ENCODE assay signal across 9 cellular contexts in the genomic region with DNA sequence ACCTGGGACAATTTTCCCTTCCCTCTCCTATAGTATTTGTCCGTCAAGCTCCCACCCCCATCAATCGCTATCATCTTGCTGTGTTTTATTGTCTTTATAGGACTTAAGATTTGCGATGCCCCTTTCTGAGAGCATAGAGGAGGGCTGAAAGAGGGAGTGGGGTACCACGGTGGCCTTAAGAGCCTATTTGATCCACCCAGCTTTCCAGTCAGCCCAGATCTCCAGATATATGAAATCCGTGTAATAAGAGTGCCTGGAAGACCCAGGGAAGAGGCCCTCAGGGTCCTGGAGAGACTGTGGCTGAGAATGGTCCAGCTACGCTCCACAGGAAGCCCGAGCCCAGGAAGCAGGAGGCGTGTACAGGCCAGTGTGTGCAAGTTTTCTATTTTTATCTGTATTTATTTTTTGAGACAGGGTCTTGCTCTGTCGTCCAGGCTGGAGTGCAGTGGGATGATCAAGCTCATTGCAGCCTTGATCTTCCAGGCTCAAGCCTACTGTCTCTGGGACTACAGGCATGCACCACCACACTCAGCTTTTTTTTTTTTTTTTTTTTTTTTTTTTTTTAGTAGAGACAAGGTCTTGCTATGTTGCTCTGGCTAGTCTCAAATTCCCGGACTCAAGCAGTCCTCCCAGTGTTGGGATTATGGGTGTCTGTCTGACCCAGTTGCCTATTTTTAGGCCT. TPM values are rescaled to one million over a fixed set of nuclear protein-coding genes. Genes with fewer than 3 reads are reported as not detected.
DNase-seq lines count a peak whose midpoint lies in the region; ATAC-seq, FAIRE-seq and TF ChIP-seq lines count a peak whose summit lies in the region.
"Had no signal": no experiment of that assay in that cellular context is flagged by ENCODE, and none has a peak within 500 bp of the region (broad histone marks: within the 10 kb centered on the region; RNA-seq: fewer than 3 reads in every experiment).

No MANE protein-coding gene starts in this region.

- H3K4me2 ChIP-seq in DND-41 (ENCODE audit: insufficient read depth, low read length) (peak overlapping the region; percentile 88), OCI-LY3 (ENCODE audit: low read length) (peak overlapping the region; percentile 89)

- peaks cover 20 to 24% of the 10 kb centered on the region in 2 donors for H3K4me1 Mint-ChIP-seq in effector memory CD8-positive, alpha-beta T cell (ENCODE audit: low read depth in 2 of 2)

- TF ChIP-seq CTCF in DND-41 (IDR thresholded peaks at IDR 0.05; ENCODE audit: borderline replicate concordance, extremely low read depth, low read length, poor library complexity, severe bottlenecking) (no peak), OCI-LY3 (IDR thresholded peaks at IDR 0.05; ENCODE audit: low read depth, low read length) (no peak), ovary (IDR thresholded peaks at IDR 0.05) (no peak)

- H3K27ac ChIP-seq in DND-41 (ENCODE audit: low read length) (no peak overlapping the region), OCI-LY3 (ENCODE audit: low read length) (peak overlapping the region; percentile 22; the same call in 1 of the 2 replicates), ovary (peak overlapping the region in 1 of 2 donors; percentile 67)

- WGBS in ovary, 3 donors, result 37 to 43% (median 40%) methylated on average over 10 of the region's 10 CpGs

- no peaks in the 10 kb centered on the region for H3K9me3 Mint-ChIP-seq in effector memory CD8-positive, alpha-beta T cell

- no peak for TF ChIP-seq POLR2A in ovary (IDR thresholded peaks at IDR 0.05)

- H3K9me3 ChIP-seq in DND-41 (ENCODE audit: insufficient read depth, low read length, severe bottlenecking) (no peaks in the 10 kb centered on the region), OCI-LY3 (ENCODE audit: insufficient read depth, low read length) (no peaks in the 10 kb centered on the region), ovary (no peaks in the 10 kb centered on the region)

- no peaks in the 10 kb centered on the region for H3K27me3 Mint-ChIP-seq in effector memory CD8-positive, alpha-beta T cell

- H3K4me1 ChIP-seq in DND-41 (ENCODE audit: insufficient read depth, low read length) (peaks cover 29% of the 10 kb centered on the region), OCI-LY3 (ENCODE audit: low read length) (peaks cover 16% of the 10 kb centered on the region), ovary (ENCODE audit: insufficient read depth) (peaks cover 10% of the 10 kb centered on the region)

- no peaks in the 10 kb centered on the region for H3K27me3 ChIP-seq in DND-41 (ENCODE audit: insufficient read depth, low read length, poor library complexity)
- H3K27me3 ChIP-seq in OCI-LY3 (ENCODE audit: low read depth, low read length), result no peaks in the 10 kb centered on the region
- no peaks in the 10 kb centered on the region for H3K27me3 ChIP-seq in ovary

- ATAC-seq in DND-41 (ENCODE audit: insufficient read depth, low read depth), result no peak
- no peak for ATAC-seq in effector memory CD8-positive, alpha-beta T cell (replicated peaks)
- no peak for ATAC-seq in GM18858 (IDR thresholded peaks at IDR 0.05; ENCODE audit: unreplicated experiment)
- no peak for ATAC-seq in GM19467 (IDR thresholded peaks at IDR 0.05; ENCODE audit: unreplicated experiment)

- intact Hi-C loops in ovary (cut with DNase I), result loop anchor here in 1 of 4 donors (10.0 kb wide), 1 partner anchor 222 kb away; a partner anchor contains a TSS

- H3K9ac ChIP-seq in DND-41 (ENCODE audit: low read depth, low read length) (peak overlapping the region; percentile 92), OCI-LY3 (ENCODE audit: low read length) (peak overlapping the region; percentile 92)

- H3K4me3 ChIP-seq in DND-41 (ENCODE audit: low read depth in 1 of 2, low read length in 2 of 2) (peak overlapping the region in 1 of 2 experiments; percentile 97; a peak in 2 of 4 replicates), OCI-LY3 (ENCODE audit: low read length) (peak overlapping the region; percentile 94), ovary (peak overlapping the region; percentile 90)

- peaks cover 46% of the 10 kb centered on the region for H3K36me3 Mint-ChIP-seq in effector memory CD8-positive, alpha-beta T cell (ENCODE audit: insufficient read depth)

- FAIRE-seq in GM19239 (lab: Jason Lieb, UNC), result no peak
- FAIRE-seq: GM12878 had no signal

- H3K79me2 ChIP-seq in DND-41 (ENCODE audit: insufficient read depth, low read length), result peaks cover 20% of the 10 kb centered on the region
- peaks cover 23% of the 10 kb centered on the region for H3K79me2 ChIP-seq in OCI-LY3 (ENCODE audit: low read length)

- H2AFZ ChIP-seq in DND-41 (ENCODE audit: low read depth, low read length), result peak overlapping the region; percentile 92; the same call in 1 of the 2 replicates
- H2AFZ ChIP-seq in OCI-LY3 (ENCODE audit: low read depth, low read length), result no peak overlapping the region

- TF ChIP-seq EP300 in ovary (IDR thresholded peaks at IDR 0.05), result no peak

- H3K4me3 Mint-ChIP-seq in effector memory CD8-positive, alpha-beta T cell, result peak overlapping the region; percentile 80 to 87

- DNase-seq in DND-41 (no peak), ovary (no peak), GM19239 (ENCODE audit: insufficient read length, low spot score) (no peak)
- DNase-seq in effector memory CD8-positive, alpha-beta T cell, result no peak
- no peak for DNase-seq in activated CD4-positive, alpha-beta T cell treated with anti-CD3 and anti-CD28 coated beads for 48 hours

- H4K20me1 ChIP-seq in DND-41 (ENCODE audit: insufficient read depth, low read length), result peaks cover 27% of the 10 kb centered on the region
- H4K20me1 ChIP-seq in OCI-LY3 (ENCODE audit: insufficient read depth, low read length), result peaks cover 8% of the 10 kb centered on the region

- H3K36me3 ChIP-seq in DND-41 (ENCODE audit: insufficient read depth, low read length) (peaks cover 62% of the 10 kb centered on the region), OCI-LY3 (replicated peaks; ENCODE audit: low read depth, low read length) (peaks cover 49% of the 10 kb centered on the region), ovary (no peaks in the 10 kb centered on the region)

- peak overlapping the region; percentile 82 to 90 for H3K27ac Mint-ChIP-seq in effector memory CD8-positive, alpha-beta T cell

RNA-seq across cellular contexts. Expression of gene NCKIPSD, which starts 1.0 kb away (rescaled TPM):
- total RNA-seq in ovary, result 10 to 100 TPM; 30.5 to 58.6 (median 36.3) TPM
- 10 to 100 TPM in 1 of 2 donors, 1 to 10 TPM in 1; 8.0 to 23.2 TPM for polyA plus RNA-seq in ovary

RNA-seq across cellular contexts. Expression of gene CELSR3, which starts 24.0 kb away (rescaled TPM):
- 1 to 10 TPM in 3 of 7 donors, under 1 TPM in 4; 0.23 to 3.4 (median 0.92) TPM for total RNA-seq in ovary
- polyA plus RNA-seq in ovary, result under 1 TPM; 0.48 to 0.69 TPM

RNA-seq across cellular contexts. Expression of gene IP6K2, which starts 30.3 kb away (rescaled TPM):
- total RNA-seq in ovary, result 100 to 1,000 TPM in 2 of 7 donors, 10 to 100 TPM in 5; 51.8 to 132 (median 62.5) TPM
- 100 to 1,000 TPM; 114 to 119 TPM for polyA plus RNA-seq in ovary

RNA-seq across cellular contexts. Expression of gene SLC26A6, which starts 51.4 kb away (rescaled TPM):
- 10 to 100 TPM in 4 of 7 donors, 1 to 10 TPM in 3; 7.9 to 19.1 (median 10.5) TPM for total RNA-seq in ovary
- 10 to 100 TPM in 1 of 2 donors, 1 to 10 TPM in 1; 8.7 to 14.5 TPM for polyA plus RNA-seq in ovary
